ENCODE assay signal across 14 cellular contexts in the genomic region with DNA sequence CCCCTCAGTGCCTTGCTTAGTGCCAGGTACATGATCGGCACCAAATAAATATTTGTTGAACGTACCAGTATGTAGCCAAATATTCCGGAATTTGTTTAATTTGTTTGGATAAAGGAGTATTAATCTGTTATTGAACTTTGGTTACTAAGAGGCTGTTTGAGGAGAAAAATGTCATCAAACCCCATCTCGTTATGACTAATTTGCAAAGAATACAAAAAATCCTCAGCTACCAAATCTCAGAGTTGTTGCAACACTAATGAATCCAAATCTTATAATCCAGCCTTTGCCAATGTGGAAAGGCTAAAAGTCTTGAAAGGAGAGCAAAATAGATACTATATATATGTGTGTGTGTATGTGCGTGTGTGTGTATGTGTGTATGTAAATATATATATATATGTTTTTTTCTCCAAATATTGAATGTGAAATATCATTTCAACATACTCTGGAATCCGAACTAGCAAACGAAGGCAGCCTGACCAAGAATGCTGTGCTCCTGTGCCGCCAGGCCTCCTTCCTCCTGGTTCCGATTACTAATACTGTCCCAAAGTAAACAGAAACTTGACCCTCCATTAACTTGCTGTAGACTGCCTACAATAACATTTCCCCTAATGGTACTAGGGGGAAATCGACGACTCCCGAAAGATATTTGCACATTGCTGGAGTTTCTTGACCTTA.
A peak's percentile ranks its signal among the peaks of the same experiment; 100 is the strongest.
DNase-seq lines count a peak whose midpoint lies in the region; ATAC-seq, FAIRE-seq and TF ChIP-seq lines count a peak whose summit lies in the region.
"Had no signal": no experiment of that assay in that cellular context is flagged by ENCODE, and none has a peak within 500 bp of the region (broad histone marks: within the 10 kb centered on the region; RNA-seq: fewer than 3 reads in every experiment).

No MANE protein-coding gene starts in this region.

- no peaks in the 10 kb centered on the region for H3K9me3 Mint-ChIP-seq in Calu3 (ENCODE audit: low read depth, unreplicated experiment)
- peaks cover 3% of the 10 kb centered on the region for H3K9me3 Mint-ChIP-seq in nephron

- no peak for TF ChIP-seq CTCF in Calu3 (IDR thresholded peaks at IDR 0.05; ENCODE audit: unreplicated experiment)
- no peak for TF ChIP-seq CTCF in nephron (IDR thresholded peaks at IDR 0.05; ENCODE audit: unreplicated experiment in 3 of 3)

- CTCF ChIA-PET in Calu3 (lab: Charles Lee) = no interaction called here

- H3K36me3 Mint-ChIP-seq in Calu3 (ENCODE audit: insufficient read depth, unreplicated experiment) (peaks cover 20% of the 10 kb centered on the region), nephron (ENCODE audit: low read depth) (no peaks in the 10 kb centered on the region)
- H3K36me3 Mint-ChIP-seq: CD4-positive, CD25-positive, alpha-beta regulatory T cell had no signal

- H3K4me1 Mint-ChIP-seq in Calu3 (ENCODE audit: low read depth, unreplicated experiment) (peaks cover 13% of the 10 kb centered on the region), nephron (peaks cover 30% of the 10 kb centered on the region)
- H3K4me1 Mint-ChIP-seq: CD4-positive, CD25-positive, alpha-beta regulatory T cell had no signal

- intact Hi-C loops in Calu3 (cut with micrococcal nuclease; ENCODE audit: unreplicated experiment) = loop anchor here (2.0 to 10.0 kb wide), 4 partner anchors 32 to 72 kb away; no protein-coding TSS in a partner anchor

- peak; percentile 20 for DNase-seq in Calu3
- DNase-seq in M059J (ENCODE audit: low read depth) = peak; percentile 60
- DNase-seq in epithelial cell of prostate (ENCODE audit: low read depth, low spot score) = no peak
- no peak for DNase-seq in urothelium cell line (ENCODE audit: low spot score)
- DNase-seq in GF-D8 (lab: John Stamatoyannopoulos, UW) = no peak
- no peak for DNase-seq in NCI-H1694 treated with DMSO at 0.1 percent for 48 hours (lab: John Stamatoyannopoulos, UW)
- DNase-seq: activated CD8-positive, alpha-beta T cell treated with anti-CD3 and anti-CD28 coated beads for 36 hours; CD4-positive, CD25-positive, alpha-beta regulatory T cell; NCI-H82 had no signal

- FAIRE-seq in urothelium cell line (lab: Jason Lieb, UNC) = no peak
- FAIRE-seq: endometrium, GM12892 had no signal

- ATAC-seq in GM18511 (IDR thresholded peaks at IDR 0.05; ENCODE audit: unreplicated experiment) = no peak
- ATAC-seq: activated CD8-positive, alpha-beta T cell treated with anti-CD3 and anti-CD28 coated beads for 36 hours had no signal

- peak overlapping the region; percentile 29 for H3K27ac ChIP-seq in epithelial cell of prostate
- H3K27ac ChIP-seq: thoracic aorta had no signal

- H3K27me3 Mint-ChIP-seq in Calu3 (ENCODE audit: unreplicated experiment) = no peaks in the 10 kb centered on the region
- peaks cover 3% of the 10 kb centered on the region for H3K27me3 Mint-ChIP-seq in nephron (ENCODE audit: low read depth)
- H3K27me3 Mint-ChIP-seq: activated CD8-positive, alpha-beta T cell treated with anti-CD3 and anti-CD28 coated beads for 36 hours; CD4-positive, CD25-positive, alpha-beta regulatory T cell had no signal

- H3K4me3 Mint-ChIP-seq in Calu3 (ENCODE audit: low read depth, unreplicated experiment) (peak overlapping the region; percentile 34), nephron (no peak overlapping the region)
- H3K4me3 Mint-ChIP-seq: activated CD8-positive, alpha-beta T cell treated with anti-CD3 and anti-CD28 coated beads for 36 hours; CD4-positive, CD25-positive, alpha-beta regulatory T cell had no signal

- H3K27ac Mint-ChIP-seq in Calu3 (ENCODE audit: unreplicated experiment) = peak overlapping the region; percentile 98
- peak overlapping the region; percentile 1 to 87 (median 30) for H3K27ac Mint-ChIP-seq in nephron
- H3K27ac Mint-ChIP-seq: activated CD8-positive, alpha-beta T cell treated with anti-CD3 and anti-CD28 coated beads for 36 hours; CD4-positive, CD25-positive, alpha-beta regulatory T cell had no signal

- TSS peak; percentile 75 for BruUV-seq in Calu3 (replicated peaks; lab: Mats Ljungman, UMichigan)

Comparison
In these comparisons a context has a peak if more than half of its experiments do, and no peak if none do; other contexts are left out.
1. DNase-seq: peak in Calu3 (single experiment) and M059J (single experiment); none in epithelial cell of prostate (single experiment), urothelium cell line (single experiment), GF-D8 (single experiment) and NCI-H1694 treated with DMSO at 0.1 percent for 48 hours (single experiment).